Comparison of ENCODE assay signal across 17 cellular contexts in genomic region chr11:472816-473215, GRCh38. TPM values are rescaled to one million over a fixed set of nuclear protein-coding genes. Genes with fewer than 3 reads are reported as not detected.
DNase-seq lines count a peak whose midpoint lies in the region; ATAC-seq and TF ChIP-seq lines count a peak whose summit lies in the region.
"Had no signal": no experiment of that assay in that cellular context is flagged by ENCODE, and none has a peak within 500 bp of the region (broad histone marks: within the 10 kb centered on the region; RNA-seq: fewer than 3 reads in every experiment).

No MANE protein-coding gene starts in this region.

- H3K27ac ChIP-seq in right atrium auricular region: no peak overlapping the region
- H3K27ac ChIP-seq in WERI-Rb-1: peak overlapping the region; percentile 98
- no peak overlapping the region for H3K27ac ChIP-seq in spleen

- H3K4me1 Mint-ChIP-seq in nephron progenitor cell: peaks cover 75% of the 10 kb centered on the region
- H3K4me1 Mint-ChIP-seq: B cell had no signal

- H3K4me3 ChIP-seq in right atrium auricular region: no peak overlapping the region
- H3K4me3 ChIP-seq in WERI-Rb-1 (ENCODE audit: low read depth, low read length): no peak overlapping the region
- H3K4me3 ChIP-seq in spleen: no peak overlapping the region
- H3K4me3 ChIP-seq: GM12878 had no signal

- H3K9me3 ChIP-seq in right atrium auricular region: no peaks in the 10 kb centered on the region
- H3K9me3 ChIP-seq in WERI-Rb-1 (ENCODE audit: severe bottlenecking): no peaks in the 10 kb centered on the region
- no peaks in the 10 kb centered on the region for H3K9me3 ChIP-seq in spleen

- H3K27ac Mint-ChIP-seq in nephron progenitor cell: peak overlapping the region; percentile 22
- H3K27ac Mint-ChIP-seq: B cell; CD4-positive, alpha-beta T cell had no signal

- no peaks in the 10 kb centered on the region for H3K27me3 Mint-ChIP-seq in nephron progenitor cell (ENCODE audit: low read depth, poor library complexity)
- H3K27me3 Mint-ChIP-seq: B cell; CD4-positive, alpha-beta T cell had no signal

- TF ChIP-seq POLR2A in spleen (IDR thresholded peaks at IDR 0.05) (no peak), GM18505 (IDR thresholded peaks at IDR 0.05; ENCODE audit: borderline replicate concordance, extremely low read depth, insufficient read depth, insufficient read length) (no peak)

- peak; percentile 59 for DNase-seq in Right ventricle myocardium inferior (ENCODE audit: missing footprints)
- no peak for DNase-seq in right atrium auricular region (ENCODE audit: low spot score)
- no peak for DNase-seq in WERI-Rb-1
- no peak for DNase-seq in nephron progenitor cell
- peak; percentile 73 for DNase-seq in spleen
- no peak for DNase-seq in midbrain (lab: John Stamatoyannopoulos, UW)
- no peak for DNase-seq in AML-193 (lab: John Stamatoyannopoulos, UW)
- DNase-seq: 8988T; C1 segment of cervical spinal cord; Calu3; CD4-positive, alpha-beta T cell; DMS 273 treated with DMSO at 0.1 percent for 48 hours; IMR-90 had no signal

- no peak for TF ChIP-seq CTCF in right atrium auricular region (IDR thresholded peaks at IDR 0.05)
- no peak for TF ChIP-seq CTCF in WERI-Rb-1 (IDR thresholded peaks at IDR 0.05; ENCODE audit: low read depth, low read length)
- no peak for TF ChIP-seq CTCF in nephron progenitor cell (IDR thresholded peaks at IDR 0.05)
- TF ChIP-seq CTCF in spleen (IDR thresholded peaks at IDR 0.05 in 8 of 11, conservative IDR thresholded peaks at IDR 0.05 in 3 of 11): no peak

- intact Hi-C loops in Right ventricle myocardium inferior (cut with DNase I): no loop called here
- intact Hi-C loops in spleen (cut with DNase I; ENCODE audit: low total_unique reads): no loop called here

- H3K36me3 ChIP-seq in right atrium auricular region (no peaks in the 10 kb centered on the region), WERI-Rb-1 (peaks cover 4% of the 10 kb centered on the region), spleen (no peaks in the 10 kb centered on the region)

- WGBS in spleen, 5 donors: 93 to 97% (median 94%) methylated on average over 27 to 28 of the region's 28 CpGs

- ATAC-seq in Right ventricle myocardium inferior (no peak), GM18505 (IDR thresholded peaks at IDR 0.05; ENCODE audit: unreplicated experiment) (no peak)
- ATAC-seq: GM12878 had no signal

- H3K36me3 Mint-ChIP-seq in nephron progenitor cell (ENCODE audit: low read depth): peaks cover 10% of the 10 kb centered on the region

- H3K4me3 Mint-ChIP-seq in nephron progenitor cell: no peak overlapping the region
- H3K4me3 Mint-ChIP-seq: B cell; CD4-positive, alpha-beta T cell had no signal

- H3K4me1 ChIP-seq in right atrium auricular region (peaks cover 0 to 20% of the 10 kb centered on the region in 2 donors), spleen (peaks cover 0 to 18% (median 11%) of the 10 kb centered on the region in 6 donors)

- no peaks in the 10 kb centered on the region for H3K9me3 Mint-ChIP-seq in nephron progenitor cell
- H3K9me3 Mint-ChIP-seq: CD4-positive, alpha-beta T cell had no signal

- no peaks in the 10 kb centered on the region for H3K27me3 ChIP-seq in right atrium auricular region
- H3K27me3 ChIP-seq in WERI-Rb-1 (ENCODE audit: insufficient read depth, low read depth, severe bottlenecking): no peaks in the 10 kb centered on the region
- H3K27me3 ChIP-seq in spleen (replicated peaks in 1 of 7): no peaks in the 10 kb centered on the region

RNA-seq across cellular contexts. Expression of gene PTDSS2, which starts 22.7 kb away (rescaled TPM):
- 27.8 TPM for total RNA-seq in Right ventricle myocardium inferior
- 10 to 100 TPM; 26.8 to 32.5 TPM for total RNA-seq in right atrium auricular region
- 10 to 100 TPM; 24.6 to 40.7 (median 29.4) TPM for total RNA-seq in spleen
- 10 to 100 TPM; 11.0 to 26.6 (median 14.9) TPM for polyA plus RNA-seq in spleen

RNA-seq across cellular contexts. Expression of gene ANO9, which starts 31.0 kb away (rescaled TPM):
- total RNA-seq in Right ventricle myocardium inferior (0.41 TPM), right atrium auricular region (under 1 TPM; 0.11 to 0.75 TPM), spleen (10 to 100 TPM; 10.2 to 34.5 (median 25.9) TPM)
- 10 to 100 TPM; 32.7 to 53.8 (median 50.3) TPM for polyA plus RNA-seq in spleen
- total RNA-seq: H4, IMR-90 had no signal
- polyA plus RNA-seq: IMR-90 had no signal

RNA-seq across cellular contexts. Expression of gene RNH1, which starts 34.2 kb away (rescaled TPM):
- total RNA-seq in Right ventricle myocardium inferior (190 TPM), right atrium auricular region (100 to 1,000 TPM; 185 to 248 TPM), spleen (100 to 1,000 TPM; 133 to 159 (median 147) TPM)
- polyA plus RNA-seq in spleen: 100 to 1,000 TPM in 1 of 3 donors, 10 to 100 TPM in 2; 72.8 to 143 (median 83.8) TPM

RNA-seq across cellular contexts. Expression of gene SIGIRR, which starts 58.0 kb away (rescaled TPM):
- 50.0 TPM for total RNA-seq in Right ventricle myocardium inferior
- total RNA-seq in right atrium auricular region: 10 to 100 TPM; 26.6 to 33.3 TPM
- 100 to 1,000 TPM in 2 of 7 donors, 10 to 100 TPM in 5; 67.9 to 118 (median 90.9) TPM for total RNA-seq in spleen
- 100 to 1,000 TPM in 2 of 3 donors, 10 to 100 TPM in 1; 95.9 to 194 (median 161) TPM for polyA plus RNA-seq in spleen

Comparison
In these comparisons a context has a peak if more than half of its experiments do, and no peak if none do; other contexts are left out.
1. DNase-seq: peak in Right ventricle myocardium inferior (single experiment) and spleen (single experiment); none in right atrium auricular region (single experiment), WERI-Rb-1 (single experiment), nephron progenitor cell (single experiment), midbrain (single experiment) and AML-193 (0 of 2).